Comparison of ENCODE assay signal across 26 cellular contexts in genomic region chr2:181627545-181627944, GRCh38. TPM values are rescaled to one million over a fixed set of nuclear protein-coding genes. Genes with fewer than 3 reads are reported as not detected.
A peak's percentile ranks its signal among the peaks of the same experiment; 100 is the strongest.
DNase-seq lines count a peak whose midpoint lies in the region; ATAC-seq and TF ChIP-seq lines count a peak whose summit lies in the region.
"Had no signal": no experiment of that assay in that cellular context is flagged by ENCODE, and none has a peak within 500 bp of the region (broad histone marks: within the 10 kb centered on the region; RNA-seq: fewer than 3 reads in every experiment).

No MANE protein-coding gene starts in this region.

- no peaks in the 10 kb centered on the region for H3K79me2 ChIP-seq in mammary epithelial cell (ENCODE audit: insufficient read depth, low read length)

- H3K9me3 ChIP-seq in mammary epithelial cell (replicated peaks; ENCODE audit: insufficient read depth, low read length), result no peaks in the 10 kb centered on the region
- no peaks in the 10 kb centered on the region for H3K9me3 ChIP-seq in mesenchymal stem cell (ENCODE audit: control insufficient read depth, low read length)
- H3K9me3 ChIP-seq: thyroid gland had no signal

- H3K36me3 Mint-ChIP-seq in glutamatergic neuron (ENCODE audit: unreplicated experiment), result peaks cover 7% of the 10 kb centered on the region
- H3K36me3 Mint-ChIP-seq in activated naive CD8-positive, alpha-beta T cell treated with anti-CD3 and anti-CD28 coated beads for 36 hours, result no peaks in the 10 kb centered on the region
- H3K36me3 Mint-ChIP-seq: memory B cell had no signal

- TF ChIP-seq CTCF in mammary epithelial cell (conservative IDR thresholded peaks at IDR 0.05 in 1 of 2, IDR thresholded peaks at IDR 0.05 in 1 of 2; ENCODE audit: extremely low read depth in 1 of 2, insufficient read depth in 1 of 2, low read depth in 1 of 2, low read length in 2 of 2), result no peak
- no peak for TF ChIP-seq CTCF in glutamatergic neuron (IDR thresholded peaks at IDR 0.05; ENCODE audit: partially characterized antibody, unreplicated experiment)

- H3K27me3 Mint-ChIP-seq in glutamatergic neuron (ENCODE audit: unreplicated experiment), result no peaks in the 10 kb centered on the region
- peaks cover 13% of the 10 kb centered on the region for H3K27me3 Mint-ChIP-seq in activated naive CD8-positive, alpha-beta T cell treated with anti-CD3 and anti-CD28 coated beads for 36 hours

- no peak overlapping the region for H3K23ac ChIP-seq in mesenchymal stem cell (ENCODE audit: low read length in 2 of 2)

- dilution Hi-C loops in mammary epithelial cell (cut with HindIII; ENCODE audit: low sequenced_read_pairs), result loop anchor here (5.0 kb wide), 1 partner anchor 40 kb away; no protein-coding TSS in a partner anchor

- DNase-seq in Daoy (ENCODE audit: low read depth) (peak; percentile 3), HT1080 (ENCODE audit: low read depth) (peak; percentile 72), mammary epithelial cell (peak; percentile 54), mesenchymal stem cell (peak; percentile 42), CD1c-positive myeloid dendritic cell (ENCODE audit: extremely low spot score) (no peak), glutamatergic neuron (no peak)
- DNase-seq in activated naive CD8-positive, alpha-beta T cell treated with anti-CD3 and anti-CD28 coated beads for 36 hours, result no peak
- DNase-seq: activated CD4-positive, alpha-beta T cell treated with anti-CD3 and anti-CD28 coated beads for 1 hour; activated naive CD4-positive, alpha-beta T cell; activated T-cell treated with anti-CD3 and anti-CD28 coated beads, Interleukin-2, amount 50 U/mL, for 4 hours; cerebellar nuclear complex; DMS79 treated with DMSO at 0.1 percent for 48 hours; effector CD4-positive, alpha-beta T cell; KG1; NCI-H187 treated with DMSO at 0.1 percent for 48 hours; NCI-H748 treated with DMSO at 0.1 percent for 48 hours; occipital lobe; retina; stimulated activated CD4-positive, alpha-beta T cell treated with anti-CD3 and anti-CD28 coated beads, Interleukin-4, amount 100 ng/mL, for 24 hours; stimulated activated naive CD8-positive, alpha-beta T cell treated with anti-CD3 and anti-CD28 coated beads, Interleukin-15, Interleukin-2, amounts not matched to agents 100 U/mL and 50 U/mL, for 24 hours; thyroid gland had no signal

- H3K27ac ChIP-seq in mammary epithelial cell (ENCODE audit: insufficient read depth, low read depth, low read length) (no peak overlapping the region), mesenchymal stem cell (ENCODE audit: low read length, poor library complexity, severe bottlenecking) (no peak overlapping the region)
- H3K27ac ChIP-seq: thyroid gland had no signal

- H2AFZ ChIP-seq in mammary epithelial cell (ENCODE audit: low read depth, low read length) (no peak overlapping the region), mesenchymal stem cell (ENCODE audit: low read depth, low read length) (no peak overlapping the region)

- H3K4ac ChIP-seq in mesenchymal stem cell (ENCODE audit: low read depth in 1 of 2, low read length in 2 of 2), result no peak overlapping the region

- WGBS in mammary epithelial cell (ENCODE audit: low coverage, missing lambda C conversion rate), result 52% methylated on average over 3 of the region's 3 CpGs
- 74% methylated on average over 2 of the region's 3 CpGs for WGBS in mesenchymal stem cell

- H2BK120ac ChIP-seq in mesenchymal stem cell (ENCODE audit: low read depth, low read length), result no peak overlapping the region

- H3K4me3 Mint-ChIP-seq in glutamatergic neuron (ENCODE audit: unreplicated experiment), result no peak overlapping the region
- no peak overlapping the region for H3K4me3 Mint-ChIP-seq in activated naive CD8-positive, alpha-beta T cell treated with anti-CD3 and anti-CD28 coated beads for 36 hours
- H3K4me3 Mint-ChIP-seq: activated T-cell treated with anti-CD3 and anti-CD28 coated beads, Interleukin-2, amount 50 U/mL, for 4 hours; memory B cell had no signal

- H3K4me1 Mint-ChIP-seq in glutamatergic neuron (ENCODE audit: low read depth, unreplicated experiment), result peaks cover 14% of the 10 kb centered on the region
- H3K4me1 Mint-ChIP-seq in activated naive CD8-positive, alpha-beta T cell treated with anti-CD3 and anti-CD28 coated beads for 36 hours, result no peaks in the 10 kb centered on the region
- H3K4me1 Mint-ChIP-seq: memory B cell had no signal

- H3K4me3 ChIP-seq in mammary epithelial cell (replicated peaks in 1 of 3; ENCODE audit: insufficient read depth in 1 of 3, low read depth in 2 of 3, low read length in 3 of 3), result no peak overlapping the region
- no peak overlapping the region for H3K4me3 ChIP-seq in mesenchymal stem cell (ENCODE audit: insufficient read depth in 1 of 2, low read depth in 1 of 2, low read length in 2 of 2)
- H3K4me3 ChIP-seq: thyroid gland had no signal

- no peak overlapping the region for H2AK5ac ChIP-seq in mesenchymal stem cell (ENCODE audit: low read length, severe bottlenecking)

- H4K8ac ChIP-seq in mesenchymal stem cell (ENCODE audit: low read length), result no peak overlapping the region

- H3K36me3 ChIP-seq in mammary epithelial cell (ENCODE audit: insufficient read depth, low read length) (no peaks in the 10 kb centered on the region), mesenchymal stem cell (ENCODE audit: control insufficient read depth in 1 of 2, insufficient read depth in 2 of 2, low read depth in 1 of 2, low read length in 2 of 2) (no peaks in the 10 kb centered on the region)
- H3K36me3 ChIP-seq: thyroid gland had no signal

- BruUV-seq in mammary epithelial cell (replicated peaks; lab: Mats Ljungman, UMichigan), result no TSS peak

- no peak overlapping the region for H3K14ac ChIP-seq in mesenchymal stem cell (ENCODE audit: low read length in 2 of 2)

- in situ Hi-C loops in mammary epithelial cell (cut with MboI; ENCODE audit: low sequenced_read_pairs in 2 of 2), result no loop called here

- no peak overlapping the region for H3K27ac Mint-ChIP-seq in glutamatergic neuron (ENCODE audit: unreplicated experiment)
- H3K27ac Mint-ChIP-seq in activated naive CD8-positive, alpha-beta T cell treated with anti-CD3 and anti-CD28 coated beads for 36 hours, result no peak overlapping the region
- H3K27ac Mint-ChIP-seq: memory B cell had no signal

- H3K4me2 ChIP-seq in mammary epithelial cell (ENCODE audit: insufficient read depth, low read depth, low read length) (no peak overlapping the region), mesenchymal stem cell (ENCODE audit: low read length, poor library complexity, severe bottlenecking) (no peak overlapping the region)

- peaks cover 2% of the 10 kb centered on the region for H3K9me3 Mint-ChIP-seq in glutamatergic neuron (ENCODE audit: unreplicated experiment)
- H3K9me3 Mint-ChIP-seq in activated naive CD8-positive, alpha-beta T cell treated with anti-CD3 and anti-CD28 coated beads for 36 hours, result no peaks in the 10 kb centered on the region
- H3K9me3 Mint-ChIP-seq: activated T-cell treated with anti-CD3 and anti-CD28 coated beads, Interleukin-2, amount 50 U/mL, for 4 hours; memory B cell had no signal

- H3K79me1 ChIP-seq in mesenchymal stem cell (replicated peaks; ENCODE audit: low read length, poor library complexity, severe bottlenecking), result no peaks in the 10 kb centered on the region

- H3K4me1 ChIP-seq in mammary epithelial cell (ENCODE audit: insufficient read depth, low read length) (no peaks in the 10 kb centered on the region), mesenchymal stem cell (ENCODE audit: control insufficient read depth, insufficient read depth, low read depth, low read length) (peaks cover under 1% of the 10 kb centered on the region)
- H3K4me1 ChIP-seq: thyroid gland had no signal

- no peak overlapping the region for H3K9ac ChIP-seq in mammary epithelial cell (ENCODE audit: insufficient read depth, low read length)
- H3K9ac ChIP-seq in mesenchymal stem cell (ENCODE audit: low read length), result no peak overlapping the region

- H2BK5ac ChIP-seq in mesenchymal stem cell (ENCODE audit: low read depth, low read length, poor library complexity, severe bottlenecking), result no peak overlapping the region

- no peak overlapping the region for H4K91ac ChIP-seq in mesenchymal stem cell (ENCODE audit: low read length)

- H3K27me3 ChIP-seq in mammary epithelial cell (ENCODE audit: insufficient read depth, low read length), result peaks cover 6% of the 10 kb centered on the region
- peaks cover 2 to 7% of the 10 kb centered on the region in 2 experiments for H3K27me3 ChIP-seq in mesenchymal stem cell (ENCODE audit: control insufficient read depth in 1 of 2, insufficient read depth in 1 of 2, low read length in 2 of 2)
- H3K27me3 ChIP-seq: thyroid gland had no signal

- no peaks in the 10 kb centered on the region for H4K20me1 ChIP-seq in mammary epithelial cell (ENCODE audit: insufficient read depth, low read length)

- CTCF ChIA-PET in mammary epithelial cell (lab: Charles Lee; ENCODE audit: low non-redundant PET), result no interaction called here

- H3K18ac ChIP-seq in mesenchymal stem cell (ENCODE audit: low read depth in 1 of 2, low read length in 2 of 2), result no peak overlapping the region

- ATAC-seq in GM19397 (IDR thresholded peaks at IDR 0.05; ENCODE audit: unreplicated experiment), result no peak
- ATAC-seq: activated T-cell treated with anti-CD3 and anti-CD28 coated beads, Interleukin-2, amount 50 U/mL, for 4 hours; stimulated activated naive CD8-positive, alpha-beta T cell treated with anti-CD3 and anti-CD28 coated beads, Interleukin-15, Interleukin-2, amounts not matched to agents 100 U/mL and 50 U/mL, for 24 hours had no signal

- H2BK15ac ChIP-seq in mesenchymal stem cell (ENCODE audit: low read depth, poor library complexity, severe bottlenecking), result no peak overlapping the region

- intact Hi-C loops in mammary epithelial cell (cut with micrococcal nuclease), result no loop called here

- H2BK12ac ChIP-seq in mesenchymal stem cell (ENCODE audit: low read length in 2 of 2), result no peak overlapping the region

RNA-seq across cellular contexts. Expression of gene CERKL, which starts 29.4 kb away (rescaled TPM):
- total RNA-seq in Daoy (2014; rRNA removed; shearing (Covaris generic)), result 0.29 TPM in 1 of 2 replicates, not detected in the other
- 0.03 TPM in 1 of 2 replicates, not detected in the other for total RNA-seq in HT1080 (2014; rRNA removed; shearing (Covaris generic))
- 0.03 and 0.10 TPM in 2 replicates for polyA plus RNA-seq in HT1080 (2015; cell fraction: cytosol; rRNA removed)
- 0.10 and 0.14 TPM in 2 replicates for polyA plus RNA-seq in HT1080 (2015; cell fraction: nucleus; rRNA removed)
- total RNA-seq in mammary epithelial cell (1 to 10 TPM in 1 of 2 donors, not detected in 1; 2.0 TPM), glutamatergic neuron (ENCODE audit: unreplicated experiment) (5.7 TPM)
- polyA plus RNA-seq in mammary epithelial cell, result 0.06 TPM
- not detected for polyA minus RNA-seq in mammary epithelial cell
- not detected for polyA plus RNA-seq in mesenchymal stem cell (2013, experiment 1 of 2)
- not detected for polyA plus RNA-seq in mesenchymal stem cell (2013, experiment 2 of 2)
- total RNA-seq in activated naive CD8-positive, alpha-beta T cell treated with anti-CD3 and anti-CD28 coated beads for 36 hours, result under 1 TPM; 0.06 TPM
- total RNA-seq: activated CD8-positive, alpha-beta memory T cell treated with anti-CD3 and anti-CD28 coated beads for 36 hours; OCI-LY7; thyroid gland had no signal

RNA-seq across cellular contexts. Expression of gene NEUROD1, which starts 52.8 kb away (rescaled TPM):
- 0.09 TPM in 1 of 2 replicates, not detected in the other for total RNA-seq in Daoy (2014; rRNA removed; shearing (Covaris generic))
- not detected in 2 replicates for total RNA-seq in HT1080 (2014; rRNA removed; shearing (Covaris generic))
- polyA plus RNA-seq in HT1080 (2015; cell fraction: cytosol; rRNA removed), result not detected in 2 replicates
- not detected in 2 replicates for polyA plus RNA-seq in HT1080 (2015; cell fraction: nucleus; rRNA removed)
- total RNA-seq in mammary epithelial cell (not detected), glutamatergic neuron (ENCODE audit: unreplicated experiment) (65.5 TPM)
- polyA plus RNA-seq in mammary epithelial cell, result not detected
- polyA minus RNA-seq in mammary epithelial cell, result not detected
- not detected for polyA plus RNA-seq in mesenchymal stem cell (2013, experiment 1 of 2)
- polyA plus RNA-seq in mesenchymal stem cell (2013, experiment 2 of 2), result not detected
- total RNA-seq in activated naive CD8-positive, alpha-beta T cell treated with anti-CD3 and anti-CD28 coated beads for 36 hours, result under 1 TPM in 1 of 2 experiments, not detected in 1; 0.08 TPM
- total RNA-seq: activated CD8-positive, alpha-beta memory T cell treated with anti-CD3 and anti-CD28 coated beads for 36 hours; activated T-cell treated with anti-CD3 and anti-CD28 coated beads, Interleukin-2, amount 50 U/mL, for 4 hours; OCI-LY7; thyroid gland had no signal
- polyA plus RNA-seq: esophagus had no signal

Comparison
In these comparisons a context has a peak if more than half of its experiments do, and no peak if none do; other contexts are left out.
1. DNase-seq: peak in Daoy (single experiment), HT1080 (single experiment), mammary epithelial cell (single experiment) and mesenchymal stem cell (single experiment); none in CD1c-positive myeloid dendritic cell (single experiment), glutamatergic neuron (single experiment) and activated naive CD8-positive, alpha-beta T cell treated with anti-CD3 and anti-CD28 coated beads for 36 hours (single experiment).
2. RNA of gene NEUROD1, which starts 52.8 kb away (total RNA-seq): 65.5 TPM in glutamatergic neuron (single experiment); 0.08 TPM in activated naive CD8-positive, alpha-beta T cell treated with anti-CD3 and anti-CD28 coated beads for 36 hours, 0.09 TPM in Daoy, not detected in HT1080 and not detected in mammary epithelial cell; every median in the first group is over 10 times any median in the second.